8 cellular contexts compared by ENCODE assay signal in genomic region chr1:113760102-113760804, GRCh38. TPM values are rescaled to one million over a fixed set of nuclear protein-coding genes. Genes with fewer than 3 reads are reported as not detected.
DNase-seq lines count a peak whose midpoint lies in the region; ATAC-seq, FAIRE-seq and TF ChIP-seq lines count a peak whose summit lies in the region.

No MANE protein-coding gene starts in this region.

- H3K4me3 ChIP-seq in HepG2 (replicated peaks in 1 of 3; ENCODE audit: insufficient read depth in 1 of 3, low read depth in 2 of 3, low read length in 3 of 3) (peak overlapping the region; percentile 85 to 91 (median 91); a peak in 5 of 6 replicates), upper lobe of left lung (peak overlapping the region in 3 of 4 donors; percentile 62 to 86 (median 84))

- in situ Hi-C loops in HepG2 (cut with HindIII; ENCODE audit: extremely low pct_ligation_motif_present, low pct_unique_long_range_greater_than_20kb) = loop anchor here (5.0 kb wide), 1 partner anchor 37 kb away; no protein-coding TSS in a partner anchor

- 83% methylated on average over 20 of the region's 20 CpGs for WGBS in HepG2 (ENCODE audit: low lambda C conversion rate)
- 68 to 70% methylated on average over 20 of the region's 20 CpGs for WGBS in upper lobe of left lung, 2 donors

- H2AFZ ChIP-seq in HepG2 (ENCODE audit: low read length) = peak overlapping the region; percentile 99

- H3K36me3 Mint-ChIP-seq in activated naive CD4-positive, alpha-beta T cell treated with anti-CD3 and anti-CD28 coated beads, Interleukin-2, amount 10 ng/mL, durations not matched to agents 7 days and 5 days = peaks cover 42% of the 10 kb centered on the region
- peaks cover 18% of the 10 kb centered on the region for H3K36me3 Mint-ChIP-seq in activated naive CD8-positive, alpha-beta T cell treated with anti-CD3 and anti-CD28 coated beads, Interleukin-2, amount 50 U/mL, for 24 hours (ENCODE audit: low read depth)

- H3K27me3 Mint-ChIP-seq in activated naive CD4-positive, alpha-beta T cell treated with anti-CD3 and anti-CD28 coated beads, Interleukin-2, amount 10 ng/mL, durations not matched to agents 7 days and 5 days = no peaks in the 10 kb centered on the region
- H3K27me3 Mint-ChIP-seq in activated naive CD8-positive, alpha-beta T cell treated with anti-CD3 and anti-CD28 coated beads, Interleukin-2, amount 50 U/mL, for 24 hours = no peaks in the 10 kb centered on the region

- H3K4me1 Mint-ChIP-seq in activated naive CD4-positive, alpha-beta T cell treated with anti-CD3 and anti-CD28 coated beads, Interleukin-2, amount 10 ng/mL, durations not matched to agents 7 days and 5 days = peaks cover 40% of the 10 kb centered on the region
- peaks cover 24% of the 10 kb centered on the region for H3K4me1 Mint-ChIP-seq in activated naive CD8-positive, alpha-beta T cell treated with anti-CD3 and anti-CD28 coated beads, Interleukin-2, amount 50 U/mL, for 24 hours

- H3K27me3 ChIP-seq in HepG2 (ENCODE audit: control insufficient read depth in 1 of 2, insufficient read depth in 2 of 2, low read length in 2 of 2) = no peaks in the 10 kb centered on the region; a peak in 1 of 5 replicates
- no peaks in the 10 kb centered on the region for H3K27me3 ChIP-seq in upper lobe of left lung

- H3K4me2 ChIP-seq in HepG2 (ENCODE audit: low read depth, low read length) = peak overlapping the region; percentile 99

- H3K9me3 ChIP-seq in HepG2 (ENCODE audit: low read length) = no peaks in the 10 kb centered on the region
- no peaks in the 10 kb centered on the region for H3K9me3 ChIP-seq in upper lobe of left lung

- CTCF ChIA-PET in activated naive CD4-positive, alpha-beta T cell treated with anti-CD3 and anti-CD28 coated beads, Interleukin-2, amount 10 ng/mL, durations not matched to agents 7 days and 5 days (lab: Charles Lee) = interaction anchor here (0.6 to 2.2 kb wide), 5 partner anchors 10 to 889 kb away, joined by 3 to 9 read pairs (median 3); no protein-coding TSS in a partner anchor
- CTCF ChIA-PET in HepG2 (lab: Yijun Ruan, JAX; ENCODE audit: low intra/inter-chr PET ratio, low total read pairs) = no interaction called here

- no peak for FAIRE-seq in HepG2 (lab: Jason Lieb, UNC)

- no peaks in the 10 kb centered on the region for H4K20me1 ChIP-seq in HepG2 (ENCODE audit: insufficient read depth, low read length)

- H3K4me3 Mint-ChIP-seq in activated naive CD4-positive, alpha-beta T cell treated with anti-CD3 and anti-CD28 coated beads, Interleukin-2, amount 10 ng/mL, durations not matched to agents 7 days and 5 days = peak overlapping the region; percentile 90
- peak overlapping the region; percentile 89 for H3K4me3 Mint-ChIP-seq in activated naive CD8-positive, alpha-beta T cell treated with anti-CD3 and anti-CD28 coated beads, Interleukin-2, amount 50 U/mL, for 24 hours

- POLR2A ChIA-PET in HepG2 (lab: Yijun Ruan, JAX) = interaction anchor here (0.6 to 3.4 kb wide), 9 partner anchors 9 to 831 kb away, joined by 3 to 34 read pairs (median 5); partner anchors contain the start of genes AP4B1, HIPK1 and RSBN1

- BruUV-seq in HepG2 (replicated peaks; lab: Mats Ljungman, UMichigan) = no TSS peak

- peaks cover 11% of the 10 kb centered on the region for H3K79me2 ChIP-seq in HepG2 (ENCODE audit: insufficient read depth, low read length)

- H3K9ac ChIP-seq in HepG2 (ENCODE audit: insufficient read depth, low read depth, low read length) = peak overlapping the region; percentile 98

- no peak for ATAC-seq in activated naive CD8-positive, alpha-beta T cell treated with anti-CD3 and anti-CD28 coated beads, Interleukin-2, amount 50 U/mL, for 24 hours
- no peak for ATAC-seq in HepG2
- no peak for ATAC-seq in upper lobe of left lung (ENCODE audit: low FRiP score in 2 of 2)
- no peak for ATAC-seq in HG03135 (IDR thresholded peaks at IDR 0.05; ENCODE audit: unreplicated experiment)

- DNase-seq in activated naive CD4-positive, alpha-beta T cell treated with anti-CD3 and anti-CD28 coated beads, Interleukin-2, amount 10 ng/mL, durations not matched to agents 7 days and 5 days = no peak
- DNase-seq in activated naive CD4-positive, alpha-beta T cell treated with Interleukin-2 at 50 U/mL for 16 hours = no peak
- no peak for DNase-seq in activated naive CD8-positive, alpha-beta T cell treated with anti-CD3 and anti-CD28 coated beads, Interleukin-2, amount 50 U/mL, for 24 hours
- DNase-seq in HepG2 (ENCODE audit: low spot score) (no peak), upper lobe of left lung (peak in 1 of 2 donors; percentile 29), hypothalamus (lab: John Stamatoyannopoulos, UW) (no peak), NCI-H1694 (lab: John Stamatoyannopoulos, UW) (no peak)

- intact Hi-C loops in HepG2 (cut with micrococcal nuclease; ENCODE audit: unreplicated experiment) = no loop called here

- TF ChIP-seq RAD21 in HepG2 (CRISPR knock-in tag; IDR thresholded peaks at IDR 0.05) = no peak

- H3K36me3 ChIP-seq in HepG2 (replicated peaks in 1 of 2; ENCODE audit: control insufficient read depth in 1 of 2, insufficient read depth in 2 of 2, low read length in 2 of 2) (peaks cover 0 to under 1% of the 10 kb centered on the region in 2 experiments; a peak in 2 of 5 replicates), upper lobe of left lung (peaks cover 0 to 15% (median 0%) of the 10 kb centered on the region in 4 donors)

- H3K27ac ChIP-seq in HepG2 (ENCODE audit: extremely low read length, insufficient read depth, low read length) = peak overlapping the region; percentile 98
- peak overlapping the region; percentile 95 to 97 (median 96) for H3K27ac ChIP-seq in upper lobe of left lung

- TF ChIP-seq EP300 in HepG2 (IDR thresholded peaks at IDR 0.05; ENCODE audit: low read depth in 2 of 2, low read length in 2 of 2) = no peak
- no peak for TF ChIP-seq EP300 in HepG2 (CRISPR knock-in tag; IDR thresholded peaks at IDR 0.05; ENCODE audit: borderline replicate concordance)
- TF ChIP-seq EP300 in upper lobe of left lung (IDR thresholded peaks at IDR 0.05) = no peak

- TF ChIP-seq POLR2A in HepG2 (IDR thresholded peaks at IDR 0.05; ENCODE audit: insufficient read depth in 1 of 2, low read depth in 2 of 2, low read length in 2 of 2) = no peak
- TF ChIP-seq POLR2A in upper lobe of left lung (IDR thresholded peaks at IDR 0.05) = no peak

- peak overlapping the region; percentile 94 for H3K27ac Mint-ChIP-seq in activated naive CD4-positive, alpha-beta T cell treated with anti-CD3 and anti-CD28 coated beads, Interleukin-2, amount 10 ng/mL, durations not matched to agents 7 days and 5 days
- peak overlapping the region; percentile 96 for H3K27ac Mint-ChIP-seq in activated naive CD8-positive, alpha-beta T cell treated with anti-CD3 and anti-CD28 coated beads, Interleukin-2, amount 50 U/mL, for 24 hours

- no peaks in the 10 kb centered on the region for H3K9me3 Mint-ChIP-seq in activated naive CD4-positive, alpha-beta T cell treated with anti-CD3 and anti-CD28 coated beads, Interleukin-2, amount 10 ng/mL, durations not matched to agents 7 days and 5 days
- no peaks in the 10 kb centered on the region for H3K9me3 Mint-ChIP-seq in activated naive CD8-positive, alpha-beta T cell treated with anti-CD3 and anti-CD28 coated beads, Interleukin-2, amount 50 U/mL, for 24 hours

- TF ChIP-seq CTCF in HepG2 (CRISPR knock-in tag; IDR thresholded peaks at IDR 0.05) (no peak), upper lobe of left lung (IDR thresholded peaks at IDR 0.05) (no peak)

- H3K4me1 ChIP-seq in HepG2 (ENCODE audit: insufficient read depth, low read length) (peaks cover 34% of the 10 kb centered on the region), upper lobe of left lung (peaks cover 0 to 20% (median 13%) of the 10 kb centered on the region in 4 donors)

RNA-seq across cellular contexts. Expression of gene PHTF1, which starts 1.0 kb away (rescaled TPM):
- 15.3 and 19.7 TPM in 2 replicates for total RNA-seq in HepG2 (2016; rRNA removed; fragmentation: Illumina TruSeq; extraction: Trizol)
- total RNA-seq in HepG2 (2016; cell fraction: cytosol; rRNA removed; fragmentation: Illumina TruSeq; extraction: Trizol; ENCODE audit: low read depth) = 6.2 and 6.4 TPM in 2 replicates
- total RNA-seq in HepG2 (2016; cell fraction: insoluble cytoplasmic fraction; rRNA removed; fragmentation: Illumina TruSeq; extraction: Trizol) = 17.4 and 17.7 TPM in 2 replicates
- 14.0 and 17.1 TPM in 2 replicates for total RNA-seq in HepG2 (2016; cell fraction: membrane; rRNA removed; fragmentation: Illumina TruSeq; extraction: Trizol)
- total RNA-seq in HepG2 (2016; cell fraction: nucleus; rRNA removed; fragmentation: Illumina TruSeq; extraction: Trizol) = 21.1 and 24.3 TPM in 2 replicates
- polyA plus RNA-seq in HepG2 (2011; rRNA removed) = 5.0 and 5.7 TPM in 2 replicates
- 2.9 and 3.6 TPM in 2 replicates for polyA plus RNA-seq in HepG2 (2011; cell fraction: cytosol; rRNA removed)
- 8.5 and 9.2 TPM in 2 replicates for polyA plus RNA-seq in HepG2 (2011; cell fraction: nucleus; rRNA removed)
- 6.1 and 6.6 TPM in 2 replicates for polyA plus RNA-seq in HepG2 (2012)
- 2.7 and 4.4 TPM in 2 replicates for polyA plus RNA-seq in HepG2 (2016; cell fraction: cytosol; fragmentation: Illumina TruSeq; extraction: Trizol; ENCODE audit: low read depth)
- 10.9 and 12.2 TPM in 2 replicates for polyA plus RNA-seq in HepG2 (2016; cell fraction: insoluble cytoplasmic fraction; fragmentation: Illumina TruSeq; extraction: Trizol; ENCODE audit: low read depth)
- 7.7 and 8.2 TPM in 2 replicates for polyA plus RNA-seq in HepG2 (2016; cell fraction: membrane; fragmentation: Illumina TruSeq; extraction: Trizol; ENCODE audit: low read depth)
- polyA plus RNA-seq in HepG2 (2016; cell fraction: nucleus; fragmentation: Illumina TruSeq; extraction: Trizol; ENCODE audit: insufficient read depth, low read depth) = 25.8 and 27.4 TPM in 2 replicates
- polyA minus RNA-seq in HepG2 (2011; rRNA and poly(A)+ RNA removed; ENCODE audit: low replicate concordance) = 7.0 and 22.6 TPM in 2 replicates
- polyA minus RNA-seq in HepG2 (2011; cell fraction: cytosol; rRNA and poly(A)+ RNA removed) = 3.7 and 5.4 TPM in 2 replicates
- polyA minus RNA-seq in HepG2 (2011; cell fraction: nucleus; rRNA and poly(A)+ RNA removed) = 27.8 and 30.0 TPM in 2 replicates
- total RNA-seq in upper lobe of left lung = 10 to 100 TPM; 14.7 to 42.3 (median 22.7) TPM

RNA-seq across cellular contexts. Expression of gene RSBN1, which starts 52.0 kb away (rescaled TPM):
- total RNA-seq in HepG2 (2016; rRNA removed; fragmentation: Illumina TruSeq; extraction: Trizol) (10.4 and 13.6 TPM in 2 replicates), upper lobe of left lung (10 to 100 TPM; 20.2 to 32.8 (median 23.6) TPM)
- 1.2 and 1.3 TPM in 2 replicates for total RNA-seq in HepG2 (2016; cell fraction: cytosol; rRNA removed; fragmentation: Illumina TruSeq; extraction: Trizol; ENCODE audit: low read depth)
- total RNA-seq in HepG2 (2016; cell fraction: insoluble cytoplasmic fraction; rRNA removed; fragmentation: Illumina TruSeq; extraction: Trizol) = 9.9 and 15.2 TPM in 2 replicates
- 2.7 and 3.1 TPM in 2 replicates for total RNA-seq in HepG2 (2016; cell fraction: membrane; rRNA removed; fragmentation: Illumina TruSeq; extraction: Trizol)
- 9.1 TPM in 2 replicates for total RNA-seq in HepG2 (2016; cell fraction: nucleus; rRNA removed; fragmentation: Illumina TruSeq; extraction: Trizol)
- polyA plus RNA-seq in HepG2 (2011; rRNA removed) = 6.3 and 8.3 TPM in 2 replicates
- polyA plus RNA-seq in HepG2 (2011; cell fraction: cytosol; rRNA removed) = 3.2 and 4.8 TPM in 2 replicates
- 5.5 and 7.9 TPM in 2 replicates for polyA plus RNA-seq in HepG2 (2011; cell fraction: nucleus; rRNA removed)
- polyA plus RNA-seq in HepG2 (2012) = 5.8 and 8.9 TPM in 2 replicates
- 0.36 and 0.58 TPM in 2 replicates for polyA plus RNA-seq in HepG2 (2016; cell fraction: cytosol; fragmentation: Illumina TruSeq; extraction: Trizol; ENCODE audit: low read depth)
- 6.3 and 7.1 TPM in 2 replicates for polyA plus RNA-seq in HepG2 (2016; cell fraction: insoluble cytoplasmic fraction; fragmentation: Illumina TruSeq; extraction: Trizol; ENCODE audit: low read depth)
- 0.86 and 1.1 TPM in 2 replicates for polyA plus RNA-seq in HepG2 (2016; cell fraction: membrane; fragmentation: Illumina TruSeq; extraction: Trizol; ENCODE audit: low read depth)
- 9.1 and 9.7 TPM in 2 replicates for polyA plus RNA-seq in HepG2 (2016; cell fraction: nucleus; fragmentation: Illumina TruSeq; extraction: Trizol; ENCODE audit: insufficient read depth, low read depth)
- 6.5 and 15.8 TPM in 2 replicates for polyA minus RNA-seq in HepG2 (2011; rRNA and poly(A)+ RNA removed; ENCODE audit: low replicate concordance)
- 17.4 and 18.9 TPM in 2 replicates for polyA minus RNA-seq in HepG2 (2011; cell fraction: cytosol; rRNA and poly(A)+ RNA removed)
- 20.1 and 31.0 TPM in 2 replicates for polyA minus RNA-seq in HepG2 (2011; cell fraction: nucleus; rRNA and poly(A)+ RNA removed)
